In genomic region chr5:157372472-157372822, GRCh38 we compare ENCODE assay signal across 20 cellular contexts.
DNase-seq lines count a peak whose midpoint lies in the region; ATAC-seq and TF ChIP-seq lines count a peak whose summit lies in the region.
"Had no signal": no experiment of that assay in that cellular context is flagged by ENCODE, and none has a peak within 500 bp of the region (broad histone marks: within the 10 kb centered on the region; RNA-seq: fewer than 3 reads in every experiment).

No MANE protein-coding gene starts in this region.

- no peak overlapping the region for H3K4me3 Mint-ChIP-seq in activated T-cell treated with anti-CD3 and anti-CD28 coated beads, Interleukin-2, amount 50 U/mL, for 24 hours
- no peak overlapping the region for H3K4me3 Mint-ChIP-seq in memory B cell
- H3K4me3 Mint-ChIP-seq: activated CD4-positive, alpha-beta T cell treated with anti-CD3 and anti-CD28 coated beads, Interleukin-2, amount 10 ng/mL, durations not matched to agents 7 days and 5 days had no signal

- H3K27ac ChIP-seq in SK-N-MC = 0 out of 2 replicates have a peak overlapping the region, but pooled peaks have one; percentile 32
- no peak overlapping the region for H3K27ac ChIP-seq in RWPE1
- H3K27ac ChIP-seq: foreskin keratinocyte, PC-9 had no signal

- H3K36me3 ChIP-seq in SK-N-MC (ENCODE audit: insufficient read depth, low read length) (no peaks in the 10 kb centered on the region), skeletal muscle satellite cell (ENCODE audit: insufficient read depth, low read length) (no peaks in the 10 kb centered on the region)

- no peak for DNase-seq in activated T-cell treated with anti-CD3 and anti-CD28 coated beads, Interleukin-2, amount 50 U/mL, for 24 hours
- DNase-seq in activated T-cell treated with anti-CD3 and anti-CD28 coated beads for 4 hours = no peak
- no peak for DNase-seq in SK-N-MC (ENCODE audit: low read depth, low spot score)
- DNase-seq in memory B cell (ENCODE audit: low spot score in 2 of 2) = no peak
- DNase-seq in RWPE1 (ENCODE audit: low spot score) = no peak
- DNase-seq in NCI-H69 (lab: John Stamatoyannopoulos, UW) = no peak
- DNase-seq in mucosa of gallbladder (ENCODE audit: low spot score) = no peak
- DNase-seq: activated CD4-positive, alpha-beta T cell treated with anti-CD3 and anti-CD28 coated beads, Interleukin-2, amount 10 ng/mL, durations not matched to agents 7 days and 5 days; CD4-positive, alpha-beta memory T cell; cerebellar nuclear complex; DMS79 treated with DMSO at 0.1 percent for 48 hours; foreskin keratinocyte; Karpas-422; left cardiac atrium; NCI-H1105; PC-9; stimulated activated CD4-positive, alpha-beta T cell treated with anti-CD3 and anti-CD28 coated beads, Interleukin-15, amount 100 ng/mL, for 24 hours; stimulated activated naive CD8-positive, alpha-beta T cell treated with anti-CD3 and anti-CD28 coated beads, Interleukin-15, Interleukin-2, amounts not matched to agents 100 U/mL and 50 U/mL, for 24 hours had no signal

- no peak for TF ChIP-seq CTCF in RWPE1 (conservative IDR thresholded peaks at IDR 0.05; ENCODE audit: low read depth)

- H3K9me3 Mint-ChIP-seq in activated T-cell treated with anti-CD3 and anti-CD28 coated beads, Interleukin-2, amount 50 U/mL, for 24 hours = no peaks in the 10 kb centered on the region
- H3K9me3 Mint-ChIP-seq in memory B cell = no peaks in the 10 kb centered on the region
- H3K9me3 Mint-ChIP-seq: activated CD4-positive, alpha-beta T cell treated with anti-CD3 and anti-CD28 coated beads, Interleukin-2, amount 10 ng/mL, durations not matched to agents 7 days and 5 days; CD4-positive, alpha-beta memory T cell had no signal

- no peak overlapping the region for H3K9ac ChIP-seq in SK-N-MC (ENCODE audit: insufficient read length)
- no peak overlapping the region for H3K9ac ChIP-seq in skeletal muscle satellite cell (ENCODE audit: low read depth, low read length)

- H3K27ac Mint-ChIP-seq in activated T-cell treated with anti-CD3 and anti-CD28 coated beads, Interleukin-2, amount 50 U/mL, for 24 hours = peak overlapping the region; percentile 71
- H3K27ac Mint-ChIP-seq in memory B cell = peak overlapping the region; percentile 18
- H3K27ac Mint-ChIP-seq: activated CD4-positive, alpha-beta T cell treated with anti-CD3 and anti-CD28 coated beads, Interleukin-2, amount 10 ng/mL, durations not matched to agents 7 days and 5 days had no signal

- no peaks in the 10 kb centered on the region for H3K27me3 Mint-ChIP-seq in activated T-cell treated with anti-CD3 and anti-CD28 coated beads, Interleukin-2, amount 50 U/mL, for 24 hours
- no peaks in the 10 kb centered on the region for H3K27me3 Mint-ChIP-seq in memory B cell
- H3K27me3 Mint-ChIP-seq: activated CD4-positive, alpha-beta T cell treated with anti-CD3 and anti-CD28 coated beads, Interleukin-2, amount 10 ng/mL, durations not matched to agents 7 days and 5 days; CD4-positive, alpha-beta memory T cell had no signal

- POLR2A ChIA-PET in RWPE1 (lab: Yijun Ruan, JAX; ENCODE audit: low non-redundant PET) = no interaction called here

- no peak overlapping the region for H3K4me3 ChIP-seq in SK-N-MC
- H3K4me3 ChIP-seq in skeletal muscle satellite cell (ENCODE audit: low read length) = no peak overlapping the region
- H3K4me3 ChIP-seq: PC-9 had no signal

- CTCF ChIA-PET in RWPE1 (lab: Yijun Ruan, JAX) = interaction anchor here (1.2 kb wide), 1 partner anchor 17 kb away, joined by 3 read pairs; no protein-coding TSS in a partner anchor

- H3K27me3 ChIP-seq in skeletal muscle satellite cell (ENCODE audit: control insufficient read depth, insufficient read depth, low read length) = no peaks in the 10 kb centered on the region
- H3K27me3 ChIP-seq: foreskin keratinocyte had no signal

- no peak for ATAC-seq in memory B cell (ENCODE audit: low read depth)
- ATAC-seq: HCT116; left cardiac atrium; stimulated activated naive CD8-positive, alpha-beta T cell treated with anti-CD3 and anti-CD28 coated beads, Interleukin-15, Interleukin-2, amounts not matched to agents 100 U/mL and 50 U/mL, for 24 hours had no signal

- peaks cover 38% of the 10 kb centered on the region for H3K4me1 Mint-ChIP-seq in activated T-cell treated with anti-CD3 and anti-CD28 coated beads, Interleukin-2, amount 50 U/mL, for 24 hours (ENCODE audit: low read depth)
- peaks cover 6% of the 10 kb centered on the region for H3K4me1 Mint-ChIP-seq in memory B cell

- H3K4me2 ChIP-seq in skeletal muscle satellite cell (ENCODE audit: low read length) = peak overlapping the region; percentile 26
- H3K4me2 ChIP-seq: PC-9 had no signal

- H3K36me3 Mint-ChIP-seq in activated T-cell treated with anti-CD3 and anti-CD28 coated beads, Interleukin-2, amount 50 U/mL, for 24 hours (ENCODE audit: low read depth) = peaks cover 94% of the 10 kb centered on the region
- H3K36me3 Mint-ChIP-seq in memory B cell = peaks cover 37% of the 10 kb centered on the region

- H3K4me1 ChIP-seq in skeletal muscle satellite cell (ENCODE audit: control insufficient read depth, insufficient read depth, low read length) = peaks cover 25% of the 10 kb centered on the region
- H3K4me1 ChIP-seq: foreskin keratinocyte had no signal

- no peaks in the 10 kb centered on the region for H3K9me3 ChIP-seq in SK-N-MC (ENCODE audit: low read depth, low read length)
- no peaks in the 10 kb centered on the region for H3K9me3 ChIP-seq in skeletal muscle satellite cell (replicated peaks; ENCODE audit: low read length)
